Comparison of ENCODE assay signal across 16 cellular contexts in genomic region chr3:171055336-171056178, GRCh38. TPM values are rescaled to one million over a fixed set of nuclear protein-coding genes. Genes with fewer than 3 reads are reported as not detected.
DNase-seq lines count a peak whose midpoint lies in the region; ATAC-seq and TF ChIP-seq lines count a peak whose summit lies in the region.
"Had no signal": no experiment of that assay in that cellular context is flagged by ENCODE, and none has a peak within 500 bp of the region (broad histone marks: within the 10 kb centered on the region; RNA-seq: fewer than 3 reads in every experiment).

No MANE protein-coding gene starts in this region.

- dilution Hi-C loops in IMR-90 (cut with HindIII; ENCODE audit: low sequenced_read_pairs, unreplicated experiment) = no loop called here

- peak overlapping the region; percentile 29; the same call in 1 of the 2 replicates for H3K14ac ChIP-seq in IMR-90 (replicated peaks; ENCODE audit: low read depth, low read length)

- peak overlapping the region; percentile 22; the same call in 1 of the 2 replicates for H4K91ac ChIP-seq in IMR-90 (ENCODE audit: insufficient read depth, low read depth, low read length)

- peak overlapping the region; percentile 68; the same call in 1 of the 2 replicates for H2AK5ac ChIP-seq in IMR-90 (ENCODE audit: low read depth, low read length)

- no peak overlapping the region for H3K56ac ChIP-seq in IMR-90 (ENCODE audit: extremely low read depth, insufficient read depth, low read length)

- peak overlapping the region; percentile 17 for H2BK5ac ChIP-seq in IMR-90 (ENCODE audit: low read depth, low read length, poor library complexity, severe bottlenecking)

- TF ChIP-seq POLR2A in IMR-90 (IDR thresholded peaks at IDR 0.05; ENCODE audit: low read depth, low read length) = no peak

- peaks cover 5% of the 10 kb centered on the region; the same call in 1 of the 2 replicates for H3K9me1 ChIP-seq in IMR-90 (ENCODE audit: insufficient read depth, low read length)

- in situ Hi-C loops in IMR-90 (cut with MboI; ENCODE audit: low sequenced_read_pairs) = no loop called here

- H2BK20ac ChIP-seq in IMR-90 (ENCODE audit: low read depth, low read length) = peak overlapping the region; percentile 77

- H4K8ac ChIP-seq in IMR-90 (ENCODE audit: low read depth in 2 of 2, low read length in 2 of 2) = peak overlapping the region in 1 of 2 experiments; percentile 38; a peak in 2 of 4 replicates

- H4K5ac ChIP-seq in IMR-90 (ENCODE audit: low read depth, low read length) = 0 out of 2 replicates have a peak overlapping the region, but pooled peaks have one; percentile 1

- H2AFZ ChIP-seq in ACC112 (ENCODE audit: low read length, unreplicated experiment) (peak overlapping the region; percentile 17), IMR-90 (replicated peaks; ENCODE audit: low read length, poor library complexity) (peak overlapping the region; percentile 17)

- WGBS in IMR-90 (ENCODE audit: extremely low coverage in 2 of 2, insufficient read length in 1 of 2), 2 experiments = no CpG with 5 or more reads among the region's 4 CpGs

- H3K4me3 ChIP-seq in ACC112 (ENCODE audit: low read depth, low read length) (peak overlapping the region; percentile 7; the same call in 1 of the 2 replicates), IMR-90 (ENCODE audit: insufficient read depth, low read depth, low read length) (no peak overlapping the region)
- H3K4me3 ChIP-seq: esophagus muscularis mucosa had no signal

- H3K4me2 ChIP-seq in IMR-90 (ENCODE audit: low read depth, low read length) = peak overlapping the region; percentile 27; the same call in 1 of the 2 replicates

- no peak overlapping the region for H2AK9ac ChIP-seq in IMR-90 (replicated peaks; ENCODE audit: low read depth, low read length, poor library complexity)

- POLR2A ChIA-PET in IMR-90 (lab: Charles Lee; ENCODE audit: unreplicated experiment) = no interaction called here

- no peak overlapping the region for H3K9ac ChIP-seq in IMR-90 (ENCODE audit: low read depth, low read length)

- peaks cover 39% of the 10 kb centered on the region for H3K4me1 ChIP-seq in ACC112 (ENCODE audit: control insufficient read depth, insufficient read depth, low read length, unreplicated experiment)
- H3K4me1 ChIP-seq in IMR-90 (ENCODE audit: control insufficient read depth, insufficient read depth, low read length) = peaks cover 8% of the 10 kb centered on the region

- peak overlapping the region; percentile 65; the same call in 2 of the 3 replicates for H2BK15ac ChIP-seq in IMR-90 (ENCODE audit: low read depth, low read length)

- H2BK120ac ChIP-seq in IMR-90 (ENCODE audit: low read depth, low read length) = peak overlapping the region; percentile 85

- no peaks in the 10 kb centered on the region for H3K27me3 ChIP-seq in ACC112 (ENCODE audit: insufficient read depth, low read length)
- H3K27me3 ChIP-seq in IMR-90 (ENCODE audit: control insufficient read depth, insufficient read depth, low read length) = no peaks in the 10 kb centered on the region
- H3K27me3 ChIP-seq: esophagus muscularis mucosa had no signal

- DNase-seq in IMR-90 = peak; percentile 56
- peak; percentile 63 for DNase-seq in amniotic epithelial cell (ENCODE audit: low read depth)
- peak; percentile 77 for DNase-seq in glomerular visceral epithelial cell (ENCODE audit: extremely low spot score)
- DNase-seq in HK-2 (ENCODE audit: unreplicated experiment) = no peak
- DNase-seq in DMS 273 (lab: John Stamatoyannopoulos, UW; ENCODE audit: unreplicated experiment) = no peak
- no peak for DNase-seq in activated CD4-positive, alpha-beta T cell treated with anti-CD3 and anti-CD28 coated beads, Interleukin-2, amount 50 U/mL, for 4 hours
- DNase-seq: activated naive CD4-positive, alpha-beta T cell treated with Interleukin-2 at 50 U/mL for 16 hours; DND-41; midbrain; NCI-H524; posterior cingulate gyrus had no signal

- H3K4ac ChIP-seq in IMR-90 (ENCODE audit: low read depth, low read length) = peak overlapping the region; percentile 49

- H3K9me3 ChIP-seq in IMR-90 (ENCODE audit: control insufficient read depth, insufficient read depth, low read length) = no peaks in the 10 kb centered on the region
- H3K9me3 ChIP-seq: esophagus muscularis mucosa had no signal

- H3K23ac ChIP-seq in IMR-90 (ENCODE audit: low read depth, low read length) = peak overlapping the region; percentile 33; the same call in 1 of the 2 replicates

- no peak for TF ChIP-seq RAD21 in IMR-90 (IDR thresholded peaks at IDR 0.05; ENCODE audit: low read length)

- H3K79me1 ChIP-seq in IMR-90 (ENCODE audit: low read depth in 1 of 2, low read length in 2 of 2) = no peaks in the 10 kb centered on the region

- BruUV-seq in IMR-90 (replicated peaks; lab: Mats Ljungman, UMichigan) = no TSS peak

- no peaks in the 10 kb centered on the region for H4K20me1 ChIP-seq in IMR-90 (ENCODE audit: insufficient read depth, low read length)

- H3K18ac ChIP-seq in IMR-90 (ENCODE audit: low read depth, low read length) = peak overlapping the region; percentile 18; the same call in 1 of the 2 replicates

- no peak for TF ChIP-seq CTCF in IMR-90 (conservative IDR thresholded peaks at IDR 0.05; ENCODE audit: low read depth, low read length)

- H3K36me3 ChIP-seq in ACC112 (ENCODE audit: insufficient read depth, low read length) (no peaks in the 10 kb centered on the region), IMR-90 (ENCODE audit: control insufficient read depth, insufficient read depth, low read length) (no peaks in the 10 kb centered on the region)
- H3K36me3 ChIP-seq: esophagus muscularis mucosa had no signal

- no peaks in the 10 kb centered on the region for H3K79me2 ChIP-seq in ACC112 (ENCODE audit: control insufficient read depth, insufficient read depth, low read length, unreplicated experiment)

- intact Hi-C loops in IMR-90 (cut with micrococcal nuclease) = no loop called here

- CTCF ChIA-PET in IMR-90 (lab: Yijun Ruan, JAX) = interaction anchor here (0.6 kb wide), 1 partner anchor 59 kb away, joined by 5 read pairs; no protein-coding TSS in a partner anchor

- H3K27ac ChIP-seq in ACC112 (ENCODE audit: low read depth, low read length) = peak overlapping the region; percentile 76
- H3K27ac ChIP-seq in IMR-90 (ENCODE audit: insufficient read depth, low read length) = peak overlapping the region; percentile 11; the same call in 1 of the 2 replicates
- H3K27ac ChIP-seq: esophagus muscularis mucosa had no signal

- ATAC-seq in IMR-90 (ENCODE audit: low read depth) (peak; percentile 75), GM19452 (IDR thresholded peaks at IDR 0.05; ENCODE audit: unreplicated experiment) (no peak)

TF ChIP-seq in IMR-90, 13 proteins besides CTCF, POLR2A, EP300 and RAD21:
- no peak for TF ChIP-seq ELK1 (IDR thresholded peaks at IDR 0.05; ENCODE audit: borderline replicate concordance, low read depth, low read length)

RNA-seq across cellular contexts. Expression of gene SLC2A2, which starts 29.0 kb away (rescaled TPM):
- not detected in 2 replicates for total RNA-seq in IMR-90 (2012; rRNA removed)
- polyA plus RNA-seq in IMR-90 (2012; rRNA removed) = not detected in 2 replicates
- not detected in 2 replicates for polyA plus RNA-seq in IMR-90 (2012; cell fraction: cytosol; rRNA removed)
- not detected in 2 replicates for polyA plus RNA-seq in IMR-90 (2012; cell fraction: nucleus; rRNA removed; ENCODE audit: low replicate concordance)
- total RNA-seq: activated CD8-positive, alpha-beta memory T cell treated with anti-CD3 and anti-CD28 coated beads for 36 hours; esophagus muscularis mucosa; RPMI7951 had no signal

Comparison
In these comparisons a context has a peak if more than half of its experiments do, and no peak if none do; other contexts are left out.
1. DNase-seq: peak in IMR-90 (single experiment), amniotic epithelial cell (single experiment) and glomerular visceral epithelial cell (single experiment); none in HK-2 (single experiment), DMS 273 (single experiment) and activated CD4-positive, alpha-beta T cell treated with anti-CD3 and anti-CD28 coated beads, Interleukin-2, amount 50 U/mL, for 4 hours (0 of 2).